ENCODE assay signal across 9 cellular contexts in genomic region chr14:23078692-23079116, GRCh38. TPM values are rescaled to one million over a fixed set of nuclear protein-coding genes. Genes with fewer than 3 reads are reported as not detected.
A peak's percentile ranks its signal among the peaks of the same experiment; 100 is the strongest.
DNase-seq lines count a peak whose midpoint lies in the region; ATAC-seq and TF ChIP-seq lines count a peak whose summit lies in the region.
"Had no signal": no experiment of that assay in that cellular context is flagged by ENCODE, and none has a peak within 500 bp of the region (broad histone marks: within the 10 kb centered on the region; RNA-seq: fewer than 3 reads in every experiment).

No MANE protein-coding gene starts in this region.

- H3K9me2 ChIP-seq in PC-3 (replicated peaks; ENCODE audit: low read length): no peaks in the 10 kb centered on the region

- H3K9me3 ChIP-seq in PC-3 (ENCODE audit: low read length) (no peaks in the 10 kb centered on the region), neutrophil (no peaks in the 10 kb centered on the region)
- H3K9me3 ChIP-seq: thyroid gland had no signal

- H3F3A ChIP-seq in PC-3 (ENCODE audit: low read length, unreplicated experiment): peaks cover 7% of the 10 kb centered on the region

- H3K36me3 ChIP-seq in PC-3 (ENCODE audit: low read depth, low read length) (peaks cover 72% of the 10 kb centered on the region), neutrophil (peaks cover 99% of the 10 kb centered on the region)

- peak overlapping the region; percentile 63 for H3K4me2 ChIP-seq in PC-3 (ENCODE audit: low read length)

- H3K4me1 ChIP-seq in PC-3 (ENCODE audit: insufficient read depth, low read length): peaks cover 26% of the 10 kb centered on the region
- no peaks in the 10 kb centered on the region for H3K4me1 ChIP-seq in neutrophil (ENCODE audit: control insufficient read depth in 1 of 2, insufficient read depth in 1 of 2, low read depth in 1 of 2, low read length in 1 of 2)

- DNase-seq in AG10803 (ENCODE audit: low read depth) (peak; percentile 97), PC-3 (peak; percentile 96), fibroblast of peridontal ligament (ENCODE audit: extremely low read depth) (peak; percentile 97), NCI-H1417 (lab: John Stamatoyannopoulos, UW) (no peak), DMS53 treated with DMSO at 0.1 percent for 48 hours (lab: John Stamatoyannopoulos, UW; ENCODE audit: unreplicated experiment) (no peak)

- POLR2A ChIA-PET in PC-3 (lab: Charles Lee; ENCODE audit: unreplicated experiment): interaction anchor here (0.7 to 1.1 kb wide), 2 partner anchors 16 to 34 kb away, joined by 3 to 6 read pairs; partner anchors contain the start of genes ACIN1 and C14orf119

- H2AFZ ChIP-seq in PC-3 (ENCODE audit: low read length): no peak overlapping the region

- H3K27ac ChIP-seq in PC-3 (ENCODE audit: low read length): peak overlapping the region; percentile 61
- H3K27ac ChIP-seq in neutrophil: peak overlapping the region; percentile 36

- H3K9ac ChIP-seq in PC-3 (ENCODE audit: low read length): peak overlapping the region; percentile 5; the same call in 1 of the 2 replicates

- no peaks in the 10 kb centered on the region for H4K20me1 ChIP-seq in PC-3 (ENCODE audit: low read length)

- ATAC-seq in PC-3: peak; percentile 98
- no peak for ATAC-seq in GM18861 (IDR thresholded peaks at IDR 0.05; ENCODE audit: unreplicated experiment)
- ATAC-seq in GM21717 (IDR thresholded peaks at IDR 0.05; ENCODE audit: unreplicated experiment): no peak

- H3K27me3 ChIP-seq in PC-3 (ENCODE audit: low read length): no peaks in the 10 kb centered on the region
- no peaks in the 10 kb centered on the region for H3K27me3 ChIP-seq in neutrophil
- H3K27me3 ChIP-seq: thyroid gland had no signal

- no peak overlapping the region for H3K4me3 ChIP-seq in AG10803 (ENCODE audit: low read length)
- H3K4me3 ChIP-seq in PC-3 (ENCODE audit: low read length): peak overlapping the region; percentile 13; the same call in 1 of the 2 replicates
- H3K4me3 ChIP-seq in neutrophil (ENCODE audit: low read depth in 1 of 2, low read length in 1 of 2): no peak overlapping the region
- H3K4me3 ChIP-seq: thyroid gland had no signal

- TF ChIP-seq CTCF in AG10803 (conservative IDR thresholded peaks at IDR 0.05; ENCODE audit: low read length) (peak; percentile 33), PC-3 (conservative IDR thresholded peaks at IDR 0.05; ENCODE audit: low read depth, low read length) (no peak), neutrophil (IDR thresholded peaks at IDR 0.05) (no peak)

- CTCF ChIA-PET in PC-3 (lab: Charles Lee): interaction anchor here (3.7 kb wide), 1 partner anchor 10 kb away, joined by 19 read pairs; no protein-coding TSS in a partner anchor

- intact Hi-C loops in PC-3 (cut with micrococcal nuclease): loop anchor here (10.0 kb wide), 1 partner anchor 476 kb away; the partner anchor contains the start of genes THTPA and ZFHX2

- 0 out of 2 replicates have a peak, but pooled peaks cover 5% of the 10 kb centered on the region for H3K79me2 ChIP-seq in PC-3 (ENCODE audit: low read length)

- BruUV-seq in PC-3 (replicated peaks; lab: Mats Ljungman, UMichigan): no TSS peak

RNA-seq across cellular contexts. Expression of gene ACIN1, which starts 16.2 kb away (rescaled TPM):
- total RNA-seq in PC-3 (2014; rRNA removed): 112 and 116 TPM in 2 replicates

RNA-seq across cellular contexts. Expression of gene C14orf119, which starts 16.6 kb away (rescaled TPM):
- 26.7 and 49.6 TPM in 2 replicates for total RNA-seq in PC-3 (2014; rRNA removed)

RNA-seq across cellular contexts. Expression of gene CDH24, which starts 21.4 kb away (rescaled TPM):
- 14.8 and 16.4 TPM in 2 replicates for total RNA-seq in PC-3 (2014; rRNA removed)

RNA-seq across cellular contexts. Expression of gene CIROP, which starts 26.1 kb away (rescaled TPM):
- not detected in 2 replicates for total RNA-seq in PC-3 (2014; rRNA removed)

RNA-seq across cellular contexts. Expression of gene PSMB11, which starts 36.7 kb away (rescaled TPM):
- total RNA-seq in PC-3 (2014; rRNA removed): not detected in 2 replicates
- total RNA-seq: thyroid gland had no signal

Comparison
In these comparisons a context has a peak if more than half of its experiments do, and no peak if none do; other contexts are left out.
1. DNase-seq: peak in AG10803 (single experiment), PC-3 (single experiment) and fibroblast of peridontal ligament (single experiment); none in NCI-H1417 (0 of 3) and DMS53 treated with DMSO at 0.1 percent for 48 hours (single experiment).